ENCODE assay signal across 6 cellular contexts in the genomic region with DNA sequence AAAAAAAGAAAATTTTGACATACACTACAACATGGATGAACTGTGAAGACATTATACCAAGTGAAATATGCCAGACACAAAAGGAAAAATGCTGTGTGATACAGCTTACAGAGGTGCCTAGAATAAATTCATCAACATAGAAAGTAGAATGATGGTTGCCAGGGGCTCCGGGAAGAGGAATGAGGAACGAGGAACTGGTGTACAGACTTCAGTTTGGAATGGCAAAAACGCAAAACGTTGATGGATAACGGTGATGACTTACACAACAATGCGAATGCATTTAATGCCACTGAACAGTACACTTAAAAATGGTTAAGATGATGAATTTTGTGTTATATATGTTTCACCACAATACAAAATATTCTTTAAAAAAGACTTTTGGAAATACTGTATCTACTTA.
"Had no signal": no experiment of that assay in that cellular context is flagged by ENCODE, and none has a peak within 500 bp of the region (broad histone marks: within the 10 kb centered on the region; RNA-seq: fewer than 3 reads in every experiment).

No MANE protein-coding gene starts in this region.

- FAIRE-seq: H1, H54, HTR-8/SVneo, K562 had no signal

- H3K4me3 ChIP-seq: GM23338, K562 had no signal

- H3K9me3 Mint-ChIP-seq: GM23338, H9 had no signal

- H3K27ac Mint-ChIP-seq: GM23338, H9 had no signal

- H3K4me3 Mint-ChIP-seq: GM23338, H9 had no signal

- DNase-seq: H9 had no signal

- H3K4me1 Mint-ChIP-seq: GM23338, H9 had no signal
